In the genomic region with DNA sequence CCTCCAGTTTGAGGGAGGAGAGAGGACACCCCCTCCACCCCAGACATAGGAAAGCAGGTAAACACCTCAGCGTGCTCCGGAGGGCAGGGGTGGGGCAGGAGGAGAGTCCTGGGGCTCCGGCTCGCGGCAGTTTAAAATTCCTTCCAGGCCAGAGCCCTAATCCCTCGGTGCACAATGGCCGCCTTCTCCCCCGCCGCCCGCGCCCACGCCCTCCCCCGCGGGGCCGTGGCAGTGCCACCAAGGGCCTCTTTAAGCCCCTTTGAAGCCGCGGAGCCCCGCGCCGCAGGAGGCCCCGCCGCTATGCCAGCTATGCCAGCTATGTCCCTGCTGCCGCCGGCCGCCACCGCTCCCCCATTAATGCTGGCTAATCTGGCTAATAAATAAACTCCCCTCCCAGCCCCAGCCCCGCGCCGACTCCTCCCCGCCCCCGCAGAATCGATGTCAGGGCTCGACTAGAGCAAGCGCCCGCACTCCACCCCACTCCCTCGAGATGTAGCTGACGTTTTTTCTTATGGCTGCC, we compare ENCODE assay signal across 8 cellular contexts.
DNase-seq lines count a peak whose midpoint lies in the region; ATAC-seq, FAIRE-seq and TF ChIP-seq lines count a peak whose summit lies in the region.

No MANE protein-coding gene starts in this region.

- H3K4me1 ChIP-seq in OCI-LY3 (ENCODE audit: low read length) (peaks cover 28% of the 10 kb centered on the region), osteoblast (ENCODE audit: insufficient read depth, low read length) (peaks cover 30% of the 10 kb centered on the region)

- H4K20me1 ChIP-seq in OCI-LY3 (ENCODE audit: insufficient read depth, low read length) = peaks cover 46% of the 10 kb centered on the region
- no peaks in the 10 kb centered on the region for H4K20me1 ChIP-seq in osteoblast (ENCODE audit: insufficient read depth, low read length)

- no peak overlapping the region for H2AFZ ChIP-seq in OCI-LY3 (ENCODE audit: low read depth, low read length)
- H2AFZ ChIP-seq in osteoblast (ENCODE audit: low read length) = peak overlapping the region; percentile 85

- peak overlapping the region; percentile 100 for H3K9ac ChIP-seq in OCI-LY3 (ENCODE audit: low read length)

- peak; percentile 48 for DNase-seq in GM12891 (ENCODE audit: insufficient read length, low spot score)
- DNase-seq in epithelial cell of proximal tubule (ENCODE audit: low read depth) = no peak
- peak; percentile 88 for DNase-seq in osteoblast (ENCODE audit: insufficient read length, low spot score, missing footprints)
- no peak for DNase-seq in activated CD4-positive, CD25-positive, alpha-beta regulatory T cell treated with anti-CD3 and anti-CD28 coated beads, Interleukin-2, amount 50 U/mL, for 72 hours
- no peak for DNase-seq in NCI-H510A (lab: John Stamatoyannopoulos, UW)
- DNase-seq in NCI-H2227 (lab: John Stamatoyannopoulos, UW; ENCODE audit: unreplicated experiment) = no peak

- no peak for ATAC-seq in HG02623 (IDR thresholded peaks at IDR 0.05; ENCODE audit: unreplicated experiment)

- no peaks in the 10 kb centered on the region for H3K9me3 ChIP-seq in OCI-LY3 (ENCODE audit: insufficient read depth, low read length)
- no peaks in the 10 kb centered on the region for H3K9me3 ChIP-seq in osteoblast (ENCODE audit: low read depth, low read length)

- no peak for FAIRE-seq in GM12891 (lab: Jason Lieb, UNC)

- TF ChIP-seq CTCF in OCI-LY3 (IDR thresholded peaks at IDR 0.05; ENCODE audit: low read depth, low read length) (no peak), epithelial cell of proximal tubule (conservative IDR thresholded peaks at IDR 0.05; ENCODE audit: low read depth, low read length) (no peak), osteoblast (IDR thresholded peaks at IDR 0.05; ENCODE audit: extremely low read depth, low read depth, low read length) (no peak)

- peaks cover 20% of the 10 kb centered on the region for H3K79me2 ChIP-seq in OCI-LY3 (ENCODE audit: low read length)
- H3K79me2 ChIP-seq in osteoblast (ENCODE audit: insufficient read depth, low read length) = no peaks in the 10 kb centered on the region

- peak overlapping the region; percentile 91; the same call in 1 of the 2 replicates for H3K27ac ChIP-seq in OCI-LY3 (ENCODE audit: low read length)
- peak overlapping the region; percentile 53 for H3K27ac ChIP-seq in osteoblast (ENCODE audit: low read depth, low read length)

- H3K4me2 ChIP-seq in OCI-LY3 (ENCODE audit: low read length) = peak overlapping the region; percentile 98
- H3K4me2 ChIP-seq in osteoblast (ENCODE audit: insufficient read depth, low read length) = peak overlapping the region; percentile 73

- no peak for TF ChIP-seq POLR2A in GM12891 (IDR thresholded peaks at IDR 0.05; ENCODE audit: low read depth, low read length)

- no peaks in the 10 kb centered on the region for H3K27me3 ChIP-seq in OCI-LY3 (ENCODE audit: low read depth, low read length)
- no peaks in the 10 kb centered on the region for H3K27me3 ChIP-seq in osteoblast (ENCODE audit: insufficient read depth, low read length)

- H3K4me3 ChIP-seq in OCI-LY3 (ENCODE audit: low read length) = peak overlapping the region; percentile 92
- peak overlapping the region; percentile 50 for H3K4me3 ChIP-seq in epithelial cell of proximal tubule (ENCODE audit: low read depth, low read length)
- H3K4me3 ChIP-seq in osteoblast (ENCODE audit: insufficient read depth, low read length) = peak overlapping the region; percentile 72

- H3K36me3 ChIP-seq in OCI-LY3 (replicated peaks; ENCODE audit: low read depth, low read length) (peaks cover 31% of the 10 kb centered on the region), osteoblast (ENCODE audit: insufficient read depth, low read length) (no peaks in the 10 kb centered on the region)

TF ChIP-seq in GM12891, 5 proteins besides CTCF, POLR2A, EP300 and RAD21:
- TF ChIP-seq PAX5 (IDR thresholded peaks at IDR 0.05; ENCODE audit: insufficient read depth, low read length, severe bottlenecking) (no peak), POLR2AphosphoS5 (IDR thresholded peaks at IDR 0.05; ENCODE audit: low read depth, low read length) (no peak), TAF1 (IDR thresholded peaks at IDR 0.05; ENCODE audit: low read depth, low read length) (no peak), POU2F2 (IDR thresholded peaks at IDR 0.05; ENCODE audit: low read depth, low read length) (no peak), SPI1 (IDR thresholded peaks at IDR 0.05; ENCODE audit: low read depth, low read length) (no peak)

Comparison
In these comparisons a context has a peak if more than half of its experiments do, and no peak if none do; other contexts are left out.
1. DNase-seq: peak in GM12891 (single experiment) and osteoblast (single experiment); none in epithelial cell of proximal tubule (single experiment), activated CD4-positive, CD25-positive, alpha-beta regulatory T cell treated with anti-CD3 and anti-CD28 coated beads, Interleukin-2, amount 50 U/mL, for 72 hours (single experiment), NCI-H510A (single experiment) and NCI-H2227 (single experiment).
2. Peak in every context shown above with its lines, with median percentiles within 50 percentile points of each other: H3K4me3 ChIP-seq.